20 cellular contexts compared by ENCODE assay signal in genomic region chr6:119716668-119717270, GRCh38.
"Had no signal": no experiment of that assay in that cellular context is flagged by ENCODE, and none has a peak within 500 bp of the region (broad histone marks: within the 10 kb centered on the region; RNA-seq: fewer than 3 reads in every experiment).

No MANE protein-coding gene starts in this region.

- H3K9ac ChIP-seq: neural progenitor cell, parathyroid adenoma had no signal

- H3K36me3 Mint-ChIP-seq: naive thymus-derived CD4-positive, alpha-beta T cell; neural progenitor cell had no signal

- H3K9me3 Mint-ChIP-seq: effector memory CD8-positive, alpha-beta T cell; nephron; neural progenitor cell had no signal

- H2AFZ ChIP-seq: neural progenitor cell, parathyroid adenoma had no signal

- H3K9me3 ChIP-seq: right lobe of liver, stomach, thyroid gland had no signal

- H3K27ac ChIP-seq: neural progenitor cell, parathyroid adenoma, right lobe of liver, stomach, thyroid gland had no signal

- H3K36me3 ChIP-seq: neural progenitor cell, right lobe of liver, stomach, thyroid gland had no signal

- ATAC-seq: effector memory CD8-positive, alpha-beta T cell; left lobe of liver; naive thymus-derived CD4-positive, alpha-beta T cell; right lobe of liver had no signal

- H3K4me3 Mint-ChIP-seq: effector memory CD8-positive, alpha-beta T cell; naive thymus-derived CD4-positive, alpha-beta T cell; nephron; neural progenitor cell had no signal

- H3K4me3 ChIP-seq: lung, neural progenitor cell, right lobe of liver, stomach, thyroid gland had no signal

- H3K4me2 ChIP-seq: neural progenitor cell had no signal

- H3K4me1 ChIP-seq: parathyroid adenoma, right lobe of liver, thyroid gland had no signal

- H3K79me2 ChIP-seq: parathyroid adenoma had no signal

- H3K27ac Mint-ChIP-seq: effector memory CD8-positive, alpha-beta T cell; naive thymus-derived CD4-positive, alpha-beta T cell; nephron; neural progenitor cell; progenitor cell of endocrine pancreas had no signal

- FAIRE-seq: frontal cortex, kidney, small intestine had no signal

- DNase-seq: cortex of kidney; effector memory CD8-positive, alpha-beta T cell; kidney; mesenchymal stem cell; midbrain; naive thymus-derived CD4-positive, alpha-beta T cell; right lobe of liver; small intestine; stimulated activated CD4-positive, alpha-beta T cell treated with anti-CD3 and anti-CD28 coated beads, Interleukin-15, amount 100 ng/mL, for 24 hours; stimulated activated CD4-positive, alpha-beta T cell treated with anti-CD3 and anti-CD28 coated beads, Interleukin-2, amount 100 ng/mL, for 48 hours; stimulated activated naive CD4-positive, alpha-beta T cell; stomach; thyroid gland had no signal

- H3K27me3 ChIP-seq: neural progenitor cell, right lobe of liver, stomach, thyroid gland had no signal
